In the genomic region with DNA sequence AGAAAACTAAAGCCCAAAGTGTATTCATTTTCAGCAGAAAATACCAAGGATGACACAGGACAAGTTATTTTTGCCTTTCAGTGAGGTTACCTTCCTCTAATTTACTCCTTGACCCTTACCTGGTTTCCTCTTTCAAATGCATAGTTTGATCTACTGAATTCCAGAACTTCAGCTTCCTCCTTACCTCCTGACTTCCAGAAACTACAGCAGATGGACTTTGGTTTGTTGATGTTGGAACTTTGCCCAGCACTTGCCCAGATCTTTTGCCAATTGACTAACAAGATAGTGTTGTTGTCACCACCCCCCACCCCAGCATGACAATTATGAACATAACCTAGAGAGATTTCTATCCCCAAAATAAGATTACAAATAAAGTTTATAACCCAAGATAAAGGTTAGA, we compare ENCODE assay signal across 11 cellular contexts.
DNase-seq lines count a peak whose midpoint lies in the region; ATAC-seq and TF ChIP-seq lines count a peak whose summit lies in the region.
"Had no signal": no experiment of that assay in that cellular context is flagged by ENCODE, and none has a peak within 500 bp of the region (broad histone marks: within the 10 kb centered on the region; RNA-seq: fewer than 3 reads in every experiment).

No MANE protein-coding gene starts in this region.

- TF ChIP-seq CTCF in HCT116 (IDR thresholded peaks at IDR 0.05 in 2 of 3, conservative IDR thresholded peaks at IDR 0.05 in 1 of 3; ENCODE audit: borderline replicate concordance in 1 of 3, insufficient read depth in 1 of 3, low read depth in 2 of 3, low read length in 2 of 3) (no peak), epithelial cell of proximal tubule (conservative IDR thresholded peaks at IDR 0.05; ENCODE audit: low read depth, low read length) (no peak), osteoblast (IDR thresholded peaks at IDR 0.05; ENCODE audit: extremely low read depth, low read depth, low read length) (no peak)

- H3K36me3 ChIP-seq in HCT116 (ENCODE audit: control insufficient read depth in 1 of 2, insufficient read depth in 2 of 2, low read length in 2 of 2), result no peaks in the 10 kb centered on the region
- H3K36me3 ChIP-seq in osteoblast (ENCODE audit: insufficient read depth, low read length), result no peaks in the 10 kb centered on the region

- intact Hi-C loops in HCT116 (cut with micrococcal nuclease), result no loop called here

- DNase-seq in HCT116 (ENCODE audit: low read depth, low spot score) (peak; percentile 87), epithelial cell of proximal tubule (ENCODE audit: low read depth) (peak; percentile 72), osteoblast (ENCODE audit: insufficient read length, low spot score, missing footprints) (no peak), NCI-H748 treated with DMSO at 0.1 percent for 48 hours (lab: John Stamatoyannopoulos, UW) (no peak)
- DNase-seq in activated T-cell treated with anti-CD3 and anti-CD28 coated beads, Interleukin-2, amount 50 U/mL, for 1 hour, result no peak
- DNase-seq: activated CD4-positive, alpha-beta T cell treated with anti-CD3 and anti-CD28 coated beads, Interleukin-2, amount 50 U/mL, for 48 hours; NCI-H2227 treated with DMSO at 0.1 percent for 48 hours; stimulated activated CD4-positive, alpha-beta T cell treated with anti-CD3 and anti-CD28 coated beads, Interleukin-4, amount 100 ng/mL, for 24 hours had no signal

- H2AFZ ChIP-seq in HCT116 (ENCODE audit: low read depth, low read length, poor library complexity, severe bottlenecking) (peak overlapping the region; percentile 84), osteoblast (ENCODE audit: low read length) (no peak overlapping the region)

- RAD21 ChIA-PET in HCT116 (lab: Charles Lee; ENCODE audit: low non-redundant PET in 1 of 2, low total read pairs in 2 of 2, uncharacterized antibody in 2 of 2, unreplicated experiment in 2 of 2), result interaction anchor here in 1 of 2 experiments (0.9 kb wide), 1 partner anchor 31 kb away, joined by 3 read pairs; no protein-coding TSS in a partner anchor

- H3K4me1 ChIP-seq in HCT116 (ENCODE audit: control insufficient read depth in 1 of 2, insufficient read depth in 2 of 2, low read length in 2 of 2), result peaks cover 43 to 51% of the 10 kb centered on the region in 2 experiments
- peaks cover 3% of the 10 kb centered on the region for H3K4me1 ChIP-seq in osteoblast (ENCODE audit: insufficient read depth, low read length)

- TF ChIP-seq POLR2A in HCT116 (IDR thresholded peaks at IDR 0.05; ENCODE audit: borderline replicate concordance, extremely low read depth, insufficient read depth, insufficient read length), result no peak

- peak; percentile 28 for TF ChIP-seq RAD21 in HCT116 (IDR thresholded peaks at IDR 0.05; ENCODE audit: low read depth)

- POLR2A ChIA-PET in HCT116 (lab: Charles Lee), result no interaction called here

- H4K20me1 ChIP-seq in HCT116 (ENCODE audit: insufficient read depth) (no peaks in the 10 kb centered on the region), osteoblast (ENCODE audit: insufficient read depth, low read length) (no peaks in the 10 kb centered on the region)

- H3K27ac ChIP-seq in HCT116 (ENCODE audit: low read depth, low read length) (peak overlapping the region; percentile 54), osteoblast (ENCODE audit: low read depth, low read length) (no peak overlapping the region)

- CTCF ChIA-PET in HCT116 (lab: Charles Lee), result interaction anchor here (0.6 to 1.5 kb wide), 2 partner anchors 26 to 32 kb away, joined by 3 read pairs; no protein-coding TSS in a partner anchor

- peak overlapping the region; percentile 66 for H3K4me2 ChIP-seq in HCT116 (ENCODE audit: low read length)
- peak overlapping the region; percentile 14 for H3K4me2 ChIP-seq in osteoblast (ENCODE audit: insufficient read depth, low read length)

- H3K4me3 ChIP-seq in HCT116 (replicated peaks in 1 of 2; ENCODE audit: low read depth in 1 of 2, low read length in 2 of 2) (peak overlapping the region in 1 of 2 experiments; percentile 35; a peak in 2 of 4 replicates), epithelial cell of proximal tubule (ENCODE audit: low read depth, low read length) (no peak overlapping the region), osteoblast (ENCODE audit: insufficient read depth, low read length) (no peak overlapping the region)

- ATAC-seq in HCT116 (peak; percentile 72), GM21619 (IDR thresholded peaks at IDR 0.05; ENCODE audit: unreplicated experiment) (no peak), GM21381 (IDR thresholded peaks at IDR 0.05; ENCODE audit: unreplicated experiment) (no peak)

- H3K27me3 ChIP-seq in HCT116 (ENCODE audit: insufficient read depth, low read length) (no peaks in the 10 kb centered on the region), osteoblast (ENCODE audit: insufficient read depth, low read length) (no peaks in the 10 kb centered on the region)

- H3K9ac ChIP-seq in HCT116 (ENCODE audit: low read length), result no peak overlapping the region

- H3K9me3 ChIP-seq in HCT116 (ENCODE audit: control insufficient read depth in 1 of 2, insufficient read depth in 1 of 2, low read depth in 1 of 2, low read length in 2 of 2), result no peaks in the 10 kb centered on the region
- H3K9me3 ChIP-seq in osteoblast (ENCODE audit: low read depth, low read length), result no peaks in the 10 kb centered on the region

- no peaks in the 10 kb centered on the region for H3K9me2 ChIP-seq in HCT116 (ENCODE audit: insufficient read depth)

- H3K79me2 ChIP-seq in HCT116 (ENCODE audit: insufficient read depth, low read length) (no peaks in the 10 kb centered on the region), osteoblast (ENCODE audit: insufficient read depth, low read length) (no peaks in the 10 kb centered on the region)

- no TSS peak for BruUV-seq in HCT116 (replicated peaks; lab: Mats Ljungman, UMichigan)

TF ChIP-seq in HCT116, 20 proteins besides CTCF, POLR2A, EP300 and RAD21 (continues in another document):
- TF ChIP-seq POLR2AphosphoS5 (IDR thresholded peaks at IDR 0.05; ENCODE audit: low read depth, low read length) (peak; percentile 43; the same call in 1 of the 2 replicates), EZH2 (IDR thresholded peaks at IDR 0.05) (no peak), SP1 (IDR thresholded peaks at IDR 0.05; ENCODE audit: low read depth) (peak; percentile 85), EGR1 (IDR thresholded peaks at IDR 0.05; ENCODE audit: low read depth) (no peak), ELF1 (IDR thresholded peaks at IDR 0.05; ENCODE audit: borderline replicate concordance, low read depth) (no peak), SIN3A (IDR thresholded peaks at IDR 0.05; ENCODE audit: low read depth) (peak; percentile 10; the same call in 1 of the 2 replicates), JUND (IDR thresholded peaks at IDR 0.05) (peak; percentile 63), EZH2phosphoT487 (IDR thresholded peaks at IDR 0.05; ENCODE audit: borderline replicate concordance) (no peak), CEBPB (IDR thresholded peaks at IDR 0.05; ENCODE audit: low read depth) (no peak; the same call in 1 of the 2 replicates)
- TF ChIP-seq, protein P1, sequence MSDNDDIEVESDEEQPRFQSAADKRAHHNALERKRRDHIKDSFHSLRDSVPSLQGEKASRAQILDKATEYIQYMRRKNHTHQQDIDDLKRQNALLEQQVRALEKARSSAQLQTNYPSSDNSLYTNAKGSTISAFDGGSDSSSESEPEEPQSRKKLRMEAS (IDR thresholded peaks at IDR 0.05), result peak; percentile 62; the same call in 1 of the 2 replicates

TF ChIP-seq in PFSK-1, 5 proteins besides CTCF, POLR2A, EP300 and RAD21:
- TF ChIP-seq POLR2AphosphoS5 (IDR thresholded peaks at IDR 0.05; ENCODE audit: low read depth, low read length) (peak; percentile 30; the same call in 1 of the 2 replicates), SIN3A (IDR thresholded peaks at IDR 0.05; ENCODE audit: borderline replicate concordance, insufficient read depth, low read length) (no peak; the same call in 1 of the 2 replicates), FOXP2 (optimal IDR thresholded peaks at IDR 0.05; ENCODE audit: borderline replicate concordance, extremely low read depth, extremely low read length, insufficient read depth) (peak; percentile 40)
TF ChIP-seq in PFSK-1: peak in this region for 2.

Comparison
In these comparisons a context has a peak if more than half of its experiments do, and no peak if none do; other contexts are left out.
1. DNase-seq: peak in HCT116 (single experiment) and epithelial cell of proximal tubule (single experiment); none in osteoblast (single experiment), activated T-cell treated with anti-CD3 and anti-CD28 coated beads, Interleukin-2, amount 50 U/mL, for 1 hour (single experiment) and NCI-H748 treated with DMSO at 0.1 percent for 48 hours (single experiment).